Comparison of ENCODE assay signal across 25 cellular contexts in genomic region chr12:102005256-102005655, GRCh38.
"Had no signal": no experiment of that assay in that cellular context is flagged by ENCODE, and none has a peak within 500 bp of the region (broad histone marks: within the 10 kb centered on the region; RNA-seq: fewer than 3 reads in every experiment).

No MANE protein-coding gene starts in this region.

- H3K4me2 ChIP-seq: SK-N-SH had no signal

- H3K27ac ChIP-seq: RWPE1 had no signal

- H3K9me3 ChIP-seq: MG63, SK-N-SH had no signal

- H3K9ac ChIP-seq: SK-N-SH had no signal

- ATAC-seq: HepG2, Panc1, PC-3 had no signal

- H3K4me3 ChIP-seq: MG63 had no signal

- H3K36me3 ChIP-seq: MG63 had no signal

- DNase-seq: IMR-90, Karpas-422, KG1, MG63, NCI-H1092, NCI-H1105 treated with DMSO at 0.1 percent for 48 hours, NCI-H1417 treated with DMSO at 0.1 percent for 48 hours, NCI-H146, NCI-H1694 treated with DMSO at 0.1 percent for 48 hours, NCI-H1930, NCI-H2081, NCI-H2107, NCI-H2171 treated with DMSO at 0.1 percent for 48 hours, NCI-H345, NCI-H446 treated with DMSO at 0.1 percent for 48 hours, NCI-H524, NCI-H526 treated with DMSO at 0.1 percent for 48 hours, NCI-H748 treated with DMSO at 0.1 percent for 48 hours, PC-3, SHP77, SK-N-SH, SW 1271 had no signal

- H3K27me3 ChIP-seq: MG63 had no signal
